Comparison of ENCODE assay signal across 21 cellular contexts in the genomic region with DNA sequence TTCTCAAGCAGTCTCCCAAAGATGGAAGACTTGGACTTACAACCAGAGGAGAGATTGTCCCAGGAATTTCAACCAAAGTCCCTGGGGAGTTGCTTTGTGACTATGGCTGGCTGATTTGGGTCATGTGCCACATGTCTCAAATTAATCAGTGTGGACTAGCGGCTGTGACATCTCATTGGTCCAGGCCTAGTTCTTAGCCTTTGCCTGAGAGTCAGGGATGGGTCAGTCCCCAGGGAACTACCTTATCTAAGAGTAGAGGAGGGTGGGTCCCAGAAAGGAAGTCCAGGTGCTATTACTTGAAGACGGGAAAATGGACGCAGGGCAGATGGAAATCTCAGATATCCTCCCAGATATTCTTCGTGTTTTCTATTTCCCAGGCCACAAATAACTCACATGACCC.
"Had no signal": no experiment of that assay in that cellular context is flagged by ENCODE, and none has a peak within 500 bp of the region (broad histone marks: within the 10 kb centered on the region; RNA-seq: fewer than 3 reads in every experiment).

No MANE protein-coding gene starts in this region.

- H3K9me3 ChIP-seq: colonic mucosa, neutrophil, right atrium auricular region, thyroid gland, upper lobe of right lung, vagina had no signal

- DNase-seq: cerebellar nuclear complex; colonic mucosa; effector memory CD4-positive, alpha-beta T cell; heart left ventricle; hippocampal formation; left colon; naive thymus-derived CD8-positive, alpha-beta T cell; posterior cingulate gyrus; spleen; stimulated activated CD4-positive, alpha-beta T cell treated with anti-CD3 and anti-CD28 coated beads, Interleukin-15, amount 100 ng/mL, for 24 hours; stimulated activated CD4-positive, alpha-beta T cell treated with anti-CD3 and anti-CD28 coated beads, Interleukin-1b, Interleukin-23, amount 100 ng/mL, for 48 hours; stimulated activated CD4-positive, alpha-beta T cell treated with anti-CD3 and anti-CD28 coated beads, Interleukin-4, amount 100 ng/mL, for 4 hours; stimulated activated naive B cell treated with anti-CD40 and anti-IgM and Interleukin-4, amounts not matched to agents 10 μg/mL and 1 μg/mL and 100 μg/mL, for 72 hours; stimulated activated naive CD8-positive, alpha-beta T cell treated with anti-CD3 and anti-CD28 coated beads, Interleukin-15, amount 100 ng/mL, for 72 hours; substantia nigra; thyroid gland; upper lobe of right lung had no signal

- H3K36me3 ChIP-seq: colonic mucosa, heart left ventricle, neutrophil, right atrium auricular region, spleen, thyroid gland, upper lobe of right lung, vagina had no signal

- ATAC-seq: esophagus mucosa; left colon; naive thymus-derived CD8-positive, alpha-beta T cell; stimulated activated naive B cell treated with anti-CD40 and anti-IgM and Interleukin-4, amounts not matched to agents 10 μg/mL and 1 μg/mL and 100 μg/mL, for 72 hours; stimulated activated naive CD8-positive, alpha-beta T cell treated with anti-CD3 and anti-CD28 coated beads, Interleukin-15, amount 100 ng/mL, for 72 hours; upper lobe of right lung had no signal

- H3K4me1 ChIP-seq: colonic mucosa, right atrium auricular region, spleen, upper lobe of right lung had no signal

- H3K27me3 ChIP-seq: colonic mucosa, heart left ventricle, right atrium auricular region, thyroid gland, upper lobe of right lung, vagina had no signal

- H3K27ac ChIP-seq: colonic mucosa, neutrophil, spleen, upper lobe of right lung, vagina had no signal

- H3K4me3 ChIP-seq: colonic mucosa, heart left ventricle, right atrium auricular region, spleen, thyroid gland, upper lobe of right lung, vagina had no signal
